In genomic region chr2:121038031-121038430, GRCh38 we compare ENCODE assay signal across 25 cellular contexts.
"Had no signal": no experiment of that assay in that cellular context is flagged by ENCODE, and none has a peak within 500 bp of the region (broad histone marks: within the 10 kb centered on the region; RNA-seq: fewer than 3 reads in every experiment).

No MANE protein-coding gene starts in this region.

- H3K9ac ChIP-seq: parathyroid adenoma had no signal

- DNase-seq: effector memory CD8-positive, alpha-beta T cell; erythroblast; esophagus squamous epithelium; foreskin melanocyte; glutamatergic neuron; heart right ventricle; hippocampal formation; immature natural killer cell; mesendoderm; midbrain; naive thymus-derived CD4-positive, alpha-beta T cell; right cardiac atrium; sigmoid colon; stimulated activated CD4-positive, alpha-beta T cell treated with anti-CD3 and anti-CD28 coated beads, Interleukin-2, amount 100 ng/mL, for 24 hours; stimulated activated CD4-positive, alpha-beta T cell treated with anti-CD3 and anti-CD28 coated beads, Interleukin-4, amount 100 ng/mL, for 4 hours; stimulated activated naive CD8-positive, alpha-beta T cell treated with anti-CD3 and anti-CD28 coated beads, Interleukin-15, Interleukin-2, amounts not matched to agents 100 U/mL and 50 U/mL, for 24 hours; upper lobe of right lung had no signal

- H3K27ac Mint-ChIP-seq: effector memory CD8-positive, alpha-beta T cell; immature natural killer cell; naive thymus-derived CD4-positive, alpha-beta T cell; stimulated activated memory B cell treated with anti-CD40 and anti-IgM and Interleukin-4, amounts not matched to agents 10 μg/mL and 1 μg/mL and 100 μg/mL, for 72 hours had no signal

- H3K36me3 ChIP-seq: esophagus squamous epithelium, heart right ventricle, neutrophil, prostate gland, sigmoid colon, thoracic aorta, tibial nerve, upper lobe of right lung, vagina had no signal

- H3K9me3 ChIP-seq: esophagus squamous epithelium, neutrophil, prostate gland, sigmoid colon, thoracic aorta, upper lobe of right lung, vagina had no signal

- H3K36me3 Mint-ChIP-seq: immature natural killer cell; naive thymus-derived CD4-positive, alpha-beta T cell; stimulated activated memory B cell treated with anti-CD40 and anti-IgM and Interleukin-4, amounts not matched to agents 10 μg/mL and 1 μg/mL and 100 μg/mL, for 72 hours had no signal

- H3K4me3 Mint-ChIP-seq: effector memory CD8-positive, alpha-beta T cell; immature natural killer cell; naive thymus-derived CD4-positive, alpha-beta T cell; stimulated activated memory B cell treated with anti-CD40 and anti-IgM and Interleukin-4, amounts not matched to agents 10 μg/mL and 1 μg/mL and 100 μg/mL, for 72 hours had no signal

- H3K9me3 Mint-ChIP-seq: effector memory CD8-positive, alpha-beta T cell; immature natural killer cell; stimulated activated memory B cell treated with anti-CD40 and anti-IgM and Interleukin-4, amounts not matched to agents 10 μg/mL and 1 μg/mL and 100 μg/mL, for 72 hours had no signal

- H3K4me1 Mint-ChIP-seq: immature natural killer cell; naive thymus-derived CD4-positive, alpha-beta T cell; stimulated activated memory B cell treated with anti-CD40 and anti-IgM and Interleukin-4, amounts not matched to agents 10 μg/mL and 1 μg/mL and 100 μg/mL, for 72 hours had no signal

- H3K27ac ChIP-seq: coronary artery, esophagus squamous epithelium, heart right ventricle, neutrophil, parathyroid adenoma, prostate gland, sigmoid colon, thoracic aorta, tibial nerve, upper lobe of right lung, vagina had no signal

- H3K4me3 ChIP-seq: coronary artery, esophagus squamous epithelium, heart right ventricle, prostate gland, sigmoid colon, thoracic aorta, tibial nerve, upper lobe of right lung, vagina had no signal

- ATAC-seq: effector memory CD8-positive, alpha-beta T cell; naive thymus-derived CD4-positive, alpha-beta T cell; right cardiac atrium; stimulated activated memory B cell treated with anti-CD40 and anti-IgM and Interleukin-4, amounts not matched to agents 10 μg/mL and 1 μg/mL and 100 μg/mL, for 72 hours; stimulated activated naive CD8-positive, alpha-beta T cell treated with anti-CD3 and anti-CD28 coated beads, Interleukin-15, Interleukin-2, amounts not matched to agents 100 U/mL and 50 U/mL, for 24 hours had no signal
